In genomic region chr20:63509088-63509564, GRCh38 we compare ENCODE assay signal across 1 cellular context.
TF ChIP-seq lines count a peak whose summit lies in the region.

No MANE protein-coding gene starts in this region.

TF ChIP-seq in K562, 482 proteins besides CTCF, POLR2A, EP300 and RAD21 (continued from another document):
- no peak for TF ChIP-seq PRPF4 (IDR thresholded peaks at IDR 0.05; ENCODE audit: insufficient read depth, low read depth, low read length, poor library complexity, severe bottlenecking)
- no peak for TF ChIP-seq UBTF (IDR thresholded peaks at IDR 0.05; ENCODE audit: borderline replicate concordance in 1 of 2, low read depth in 2 of 2, low read length in 2 of 2)
- peak; percentile 85 for TF ChIP-seq MEF2D (tag; conservative IDR thresholded peaks at IDR 0.05; ENCODE audit: low read depth)
- TF ChIP-seq CTBP1 (IDR thresholded peaks at IDR 0.05; ENCODE audit: borderline replicate concordance) = 0 out of 2 replicates have a peak, but pooled peaks have one; percentile 16
- TF ChIP-seq SMARCC2 (IDR thresholded peaks at IDR 0.05; ENCODE audit: low read depth) = no peak
- TF ChIP-seq FOXJ3 (CRISPR knock-in tag; IDR thresholded peaks at IDR 0.05) = no peak
- TF ChIP-seq ZMIZ1 (IDR thresholded peaks at IDR 0.05; ENCODE audit: low read depth in 2 of 2, low read length in 2 of 2) = no peak
- no peak for TF ChIP-seq ZNF592 (IDR thresholded peaks at IDR 0.05)
